ENCODE assay signal across 1 cellular context in the genomic region with DNA sequence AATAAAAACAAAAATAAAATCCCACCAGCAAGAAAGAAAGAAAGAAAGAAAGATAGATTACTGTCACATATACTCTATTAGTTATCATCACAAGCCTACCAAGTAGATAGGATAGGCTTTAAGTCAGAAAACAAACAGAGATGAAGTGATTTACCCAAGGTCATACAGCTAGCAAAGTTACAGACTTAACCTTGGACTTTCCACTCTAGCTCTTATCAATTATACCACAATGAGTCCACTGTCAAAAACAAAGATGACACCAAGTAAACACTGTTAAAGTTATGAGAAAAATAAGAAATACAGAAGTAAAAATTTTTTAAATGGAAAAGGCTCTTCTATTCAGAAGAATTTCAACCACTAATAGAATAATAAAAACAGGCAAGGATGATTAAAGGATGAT.
TF ChIP-seq lines count a peak whose summit lies in the region.

No MANE protein-coding gene starts in this region.

TF ChIP-seq in HepG2, 621 proteins besides CTCF, POLR2A, EP300 and RAD21 (continued from another document and continues in another):
- no peak for TF ChIP-seq HOXA9 (CRISPR knock-in tag; IDR thresholded peaks at IDR 0.05; ENCODE audit: borderline replicate concordance)
- peak; percentile 56; the same call in 1 of the 2 replicates for TF ChIP-seq ISL2 (CRISPR knock-in tag; IDR thresholded peaks at IDR 0.05)
- TF ChIP-seq ZNF672 (CRISPR knock-in tag; IDR thresholded peaks at IDR 0.05), result no peak
- no peak for TF ChIP-seq STAG1 (CRISPR knock-in tag; IDR thresholded peaks at IDR 0.05)
- TF ChIP-seq ZNF614 (CRISPR knock-in tag; IDR thresholded peaks at IDR 0.05; ENCODE audit: borderline replicate concordance), result peak; percentile 42; the same call in 1 of the 2 replicates
- no peak for TF ChIP-seq ARNT2 (CRISPR knock-in tag; IDR thresholded peaks at IDR 0.05; ENCODE audit: low read depth)
- TF ChIP-seq NCOA2 (CRISPR knock-in tag; IDR thresholded peaks at IDR 0.05), result peak; percentile 78
- TF ChIP-seq ZNF749 (CRISPR knock-in tag; IDR thresholded peaks at IDR 0.05; ENCODE audit: borderline replicate concordance), result no peak
- no peak for TF ChIP-seq ZNF605 (CRISPR knock-in tag; IDR thresholded peaks at IDR 0.05)
- TF ChIP-seq, protein P1, sequence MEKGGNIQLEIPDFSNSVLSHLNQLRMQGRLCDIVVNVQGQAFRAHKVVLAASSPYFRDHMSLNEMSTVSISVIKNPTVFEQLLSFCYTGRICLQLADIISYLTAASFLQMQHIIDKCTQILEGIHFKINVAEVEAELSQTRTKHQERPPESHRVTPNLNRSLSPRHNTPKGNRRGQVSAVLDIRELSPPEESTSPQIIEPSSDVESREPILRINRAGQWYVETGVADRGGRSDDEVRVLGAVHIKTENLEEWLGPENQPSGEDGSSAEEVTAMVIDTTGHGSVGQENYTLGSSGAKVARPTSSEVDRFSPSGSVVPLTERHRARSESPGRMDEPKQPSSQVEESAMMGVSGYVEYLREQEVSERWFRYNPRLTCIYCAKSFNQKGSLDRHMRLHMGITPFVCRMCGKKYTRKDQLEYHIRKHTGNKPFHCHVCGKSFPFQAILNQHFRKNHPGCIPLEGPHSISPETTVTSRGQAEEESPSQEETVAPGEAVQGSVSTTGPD (CRISPR knock-in tag; IDR thresholded peaks at IDR 0.05), result no peak
- no peak for TF ChIP-seq GMEB1 (CRISPR knock-in tag; IDR thresholded peaks at IDR 0.05; ENCODE audit: borderline replicate concordance)
- TF ChIP-seq ZNF430 (CRISPR knock-in tag; IDR thresholded peaks at IDR 0.05), result no peak
- TF ChIP-seq ZKSCAN8 (CRISPR knock-in tag; IDR thresholded peaks at IDR 0.05; ENCODE audit: borderline replicate concordance), result no peak
- TF ChIP-seq ZNF235 (CRISPR knock-in tag; IDR thresholded peaks at IDR 0.05; ENCODE audit: borderline replicate concordance), result no peak
- TF ChIP-seq ETV5 (CRISPR knock-in tag; IDR thresholded peaks at IDR 0.05; ENCODE audit: borderline replicate concordance), result no peak
- TF ChIP-seq HNF4A (CRISPR knock-in tag; IDR thresholded peaks at IDR 0.05), result peak; percentile 86
- no peak for TF ChIP-seq GATA4 (IDR thresholded peaks at IDR 0.05; ENCODE audit: borderline replicate concordance, low read depth)
- TF ChIP-seq CREM (IDR thresholded peaks at IDR 0.05), result 0 out of 2 replicates have a peak, but pooled peaks have one; percentile 26
- no peak for TF ChIP-seq CREM (CRISPR knock-in tag; IDR thresholded peaks at IDR 0.05)
- TF ChIP-seq, protein P2, sequence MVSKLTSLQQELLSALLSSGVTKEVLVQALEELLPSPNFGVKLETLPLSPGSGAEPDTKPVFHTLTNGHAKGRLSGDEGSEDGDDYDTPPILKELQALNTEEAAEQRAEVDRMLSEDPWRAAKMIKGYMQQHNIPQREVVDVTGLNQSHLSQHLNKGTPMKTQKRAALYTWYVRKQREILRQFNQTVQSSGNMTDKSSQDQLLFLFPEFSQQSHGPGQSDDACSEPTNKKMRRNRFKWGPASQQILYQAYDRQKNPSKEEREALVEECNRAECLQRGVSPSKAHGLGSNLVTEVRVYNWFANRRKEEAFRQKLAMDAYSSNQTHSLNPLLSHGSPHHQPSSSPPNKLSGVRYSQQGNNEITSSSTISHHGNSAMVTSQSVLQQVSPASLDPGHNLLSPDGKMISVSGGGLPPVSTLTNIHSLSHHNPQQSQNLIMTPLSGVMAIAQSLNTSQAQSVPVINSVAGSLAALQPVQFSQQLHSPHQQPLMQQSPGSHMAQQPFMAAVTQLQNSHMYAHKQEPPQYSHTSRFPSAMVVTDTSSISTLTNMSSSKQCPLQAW (CRISPR knock-in tag; IDR thresholded peaks at IDR 0.05), result no peak
- TF ChIP-seq KAT2B (IDR thresholded peaks at IDR 0.05; ENCODE audit: borderline replicate concordance, low read depth, low read length), result no peak
- TF ChIP-seq PPARG (CRISPR knock-in tag; conservative IDR thresholded peaks at IDR 0.05), result peak; percentile 52; the same call in 1 of the 2 replicates
- no peak for TF ChIP-seq ZBTB3 (CRISPR knock-in tag; IDR thresholded peaks at IDR 0.05; ENCODE audit: borderline replicate concordance, low read depth)
- no peak for TF ChIP-seq BRCA1 (CRISPR knock-in tag; IDR thresholded peaks at IDR 0.05)
- no peak for TF ChIP-seq KDM2A (CRISPR knock-in tag; IDR thresholded peaks at IDR 0.05; ENCODE audit: borderline replicate concordance, low read depth)
- no peak for TF ChIP-seq HHEX (CRISPR knock-in tag; IDR thresholded peaks at IDR 0.05)
- TF ChIP-seq ZBTB8A (CRISPR knock-in tag; IDR thresholded peaks at IDR 0.05; ENCODE audit: borderline replicate concordance, low read depth), result no peak
- no peak for TF ChIP-seq ATF7-NPFF (CRISPR knock-in tag; IDR thresholded peaks at IDR 0.05; ENCODE audit: low read depth)
- TF ChIP-seq SRSF4 (IDR thresholded peaks at IDR 0.05; ENCODE audit: low read depth, low read length, poor library complexity, severe bottlenecking), result no peak
- TF ChIP-seq POGZ (CRISPR knock-in tag; IDR thresholded peaks at IDR 0.05), result no peak
- TF ChIP-seq, protein P3, sequence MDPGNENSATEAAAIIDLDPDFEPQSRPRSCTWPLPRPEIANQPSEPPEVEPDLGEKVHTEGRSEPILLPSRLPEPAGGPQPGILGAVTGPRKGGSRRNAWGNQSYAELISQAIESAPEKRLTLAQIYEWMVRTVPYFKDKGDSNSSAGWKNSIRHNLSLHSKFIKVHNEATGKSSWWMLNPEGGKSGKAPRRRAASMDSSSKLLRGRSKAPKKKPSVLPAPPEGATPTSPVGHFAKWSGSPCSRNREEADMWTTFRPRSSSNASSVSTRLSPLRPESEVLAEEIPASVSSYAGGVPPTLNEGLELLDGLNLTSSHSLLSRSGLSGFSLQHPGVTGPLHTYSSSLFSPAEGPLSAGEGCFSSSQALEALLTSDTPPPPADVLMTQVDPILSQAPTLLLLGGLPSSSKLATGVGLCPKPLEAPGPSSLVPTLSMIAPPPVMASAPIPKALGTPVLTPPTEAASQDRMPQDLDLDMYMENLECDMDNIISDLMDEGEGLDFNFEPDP (CRISPR knock-in tag; conservative IDR thresholded peaks at IDR 0.05), result no peak
- TF ChIP-seq HNF4G (IDR thresholded peaks at IDR 0.05; ENCODE audit: borderline replicate concordance, low read depth, low read length), result peak; percentile 37; the same call in 1 of the 2 replicates
- no peak for TF ChIP-seq HNF4G (CRISPR knock-in tag; IDR thresholded peaks at IDR 0.05; ENCODE audit: borderline replicate concordance, low read depth)
- TF ChIP-seq PHB2 (IDR thresholded peaks at IDR 0.05; ENCODE audit: partially characterized antibody), result no peak
- no peak for TF ChIP-seq MBNL3 (CRISPR knock-in tag; conservative IDR thresholded peaks at IDR 0.05)
- TF ChIP-seq NFIC (IDR thresholded peaks at IDR 0.05; ENCODE audit: low read length), result peak; percentile 68; the same call in 1 of the 2 replicates
- peak; percentile 35; the same call in 1 of the 2 replicates for TF ChIP-seq HDAC2 (CRISPR knock-in tag; IDR thresholded peaks at IDR 0.05)
- no peak for TF ChIP-seq KDM6A (CRISPR knock-in tag; IDR thresholded peaks at IDR 0.05; ENCODE audit: low read depth)
- no peak for TF ChIP-seq KDM1A (CRISPR knock-in tag; IDR thresholded peaks at IDR 0.05)
- TF ChIP-seq CBFB (CRISPR knock-in tag; IDR thresholded peaks at IDR 0.05), result no peak
- no peak for TF ChIP-seq ZBTB26 (CRISPR knock-in tag; IDR thresholded peaks at IDR 0.05; ENCODE audit: borderline replicate concordance)
- no peak for TF ChIP-seq ZNF850 (CRISPR knock-in tag; conservative IDR thresholded peaks at IDR 0.05)
- TF ChIP-seq ZNF317 (CRISPR knock-in tag; IDR thresholded peaks at IDR 0.05), result no peak
- peak; percentile 55; the same call in 1 of the 2 replicates for TF ChIP-seq NCOR1 (IDR thresholded peaks at IDR 0.05; ENCODE audit: borderline replicate concordance, low read length)
- peak; percentile 57 for TF ChIP-seq GFI1 (CRISPR knock-in tag; IDR thresholded peaks at IDR 0.05; ENCODE audit: borderline replicate concordance)
- TF ChIP-seq ZSCAN20 (CRISPR knock-in tag; IDR thresholded peaks at IDR 0.05; ENCODE audit: borderline replicate concordance), result no peak
- TF ChIP-seq ZFP62 (CRISPR knock-in tag; IDR thresholded peaks at IDR 0.05), result no peak
- no peak for TF ChIP-seq ZNF616 (CRISPR knock-in tag; IDR thresholded peaks at IDR 0.05; ENCODE audit: low read depth)
- TF ChIP-seq, protein P4, sequence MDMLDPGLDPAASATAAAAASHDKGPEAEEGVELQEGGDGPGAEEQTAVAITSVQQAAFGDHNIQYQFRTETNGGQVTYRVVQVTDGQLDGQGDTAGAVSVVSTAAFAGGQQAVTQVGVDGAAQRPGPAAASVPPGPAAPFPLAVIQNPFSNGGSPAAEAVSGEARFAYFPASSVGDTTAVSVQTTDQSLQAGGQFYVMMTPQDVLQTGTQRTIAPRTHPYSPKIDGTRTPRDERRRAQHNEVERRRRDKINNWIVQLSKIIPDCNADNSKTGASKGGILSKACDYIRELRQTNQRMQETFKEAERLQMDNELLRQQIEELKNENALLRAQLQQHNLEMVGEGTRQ (IDR thresholded peaks at IDR 0.05; ENCODE audit: low read depth, low read length), result no peak
- TF ChIP-seq, protein P4 (CRISPR knock-in tag; IDR thresholded peaks at IDR 0.05; ENCODE audit: borderline replicate concordance), result no peak
- TF ChIP-seq DRAP1 (CRISPR knock-in tag; IDR thresholded peaks at IDR 0.05), result no peak
- 0 out of 2 replicates have a peak, but pooled peaks have one; percentile 23 for TF ChIP-seq FOXP4 (CRISPR knock-in tag; IDR thresholded peaks at IDR 0.05)
- no peak for TF ChIP-seq ZNF713 (CRISPR knock-in tag; IDR thresholded peaks at IDR 0.05)
- TF ChIP-seq GLI4 (CRISPR knock-in tag; IDR thresholded peaks at IDR 0.05; ENCODE audit: borderline replicate concordance), result no peak
- TF ChIP-seq ZNF747 (CRISPR knock-in tag; IDR thresholded peaks at IDR 0.05; ENCODE audit: borderline replicate concordance), result no peak
